Comparison of ENCODE assay signal across 1 cellular context in genomic region chr4:86935833-86936721, GRCh38.
A peak's percentile ranks its signal among the peaks of the same experiment; 100 is the strongest.
TF ChIP-seq lines count a peak whose summit lies in the region.

No MANE protein-coding gene starts in this region.

TF ChIP-seq in HepG2, 621 proteins besides CTCF, POLR2A, EP300 and RAD21 (continued from another document and continues in another):
- TF ChIP-seq PRDM10 (CRISPR knock-in tag; IDR thresholded peaks at IDR 0.05; ENCODE audit: low read depth), result 0 out of 2 replicates have a peak, but pooled peaks have one; percentile 62
- TF ChIP-seq ZNF562 (CRISPR knock-in tag; IDR thresholded peaks at IDR 0.05; ENCODE audit: borderline replicate concordance), result no peak
- 0 out of 2 replicates have a peak, but pooled peaks have one; percentile 32 for TF ChIP-seq HOXA5 (CRISPR knock-in tag; IDR thresholded peaks at IDR 0.05)
- TF ChIP-seq BORCS8-MEF2B (CRISPR knock-in tag; IDR thresholded peaks at IDR 0.05), result 0 out of 2 replicates have a peak, but pooled peaks have one; percentile 24
- TF ChIP-seq SP5 (CRISPR knock-in tag; IDR thresholded peaks at IDR 0.05; ENCODE audit: borderline replicate concordance, low read depth), result peak; percentile 45
- TF ChIP-seq TFAP4 (IDR thresholded peaks at IDR 0.05; ENCODE audit: borderline replicate concordance, low read depth), result 0 out of 2 replicates have a peak, but pooled peaks have one; percentile 5
- peak; percentile 6; the same call in 1 of the 2 replicates for TF ChIP-seq ZNF24 (IDR thresholded peaks at IDR 0.05)
- peak; percentile 89 for TF ChIP-seq HNF4A (CRISPR knock-in tag; IDR thresholded peaks at IDR 0.05)
- 0 out of 2 replicates have a peak, but pooled peaks have one; percentile 2 for TF ChIP-seq TMF1 (CRISPR knock-in tag; IDR thresholded peaks at IDR 0.05; ENCODE audit: low read depth)
- no peak for TF ChIP-seq ZNF792 (CRISPR knock-in tag; IDR thresholded peaks at IDR 0.05)
- no peak for TF ChIP-seq FOXP1 (IDR thresholded peaks at IDR 0.05)
- peak; percentile 74 for TF ChIP-seq FOXP1 (CRISPR knock-in tag; IDR thresholded peaks at IDR 0.05)
- peak; percentile 80 for TF ChIP-seq GATAD2A (CRISPR knock-in tag; IDR thresholded peaks at IDR 0.05)
- TF ChIP-seq SIN3A (IDR thresholded peaks at IDR 0.05; ENCODE audit: borderline replicate concordance, low read depth, low read length), result peak; percentile 77; the same call in 1 of the 2 replicates
- TF ChIP-seq SIX4 (CRISPR knock-in tag; IDR thresholded peaks at IDR 0.05), result no peak
- 0 out of 2 replicates have a peak, but pooled peaks have one; percentile 11 for TF ChIP-seq ZNF629 (CRISPR knock-in tag; conservative IDR thresholded peaks at IDR 0.05)
- 0 out of 2 replicates have a peak, but pooled peaks have one; percentile 60 for TF ChIP-seq ZNF343 (CRISPR knock-in tag; IDR thresholded peaks at IDR 0.05)
- TF ChIP-seq TOE1 (CRISPR knock-in tag; IDR thresholded peaks at IDR 0.05), result 0 out of 2 replicates have a peak, but pooled peaks have one; percentile 49
- TF ChIP-seq ZNF749 (CRISPR knock-in tag; IDR thresholded peaks at IDR 0.05; ENCODE audit: borderline replicate concordance), result 0 out of 2 replicates have a peak, but pooled peaks have one; percentile 40
- TF ChIP-seq ARNT2 (CRISPR knock-in tag; IDR thresholded peaks at IDR 0.05; ENCODE audit: low read depth), result 0 out of 2 replicates have a peak, but pooled peaks have one; percentile 23
- TF ChIP-seq ZNF136 (CRISPR knock-in tag; IDR thresholded peaks at IDR 0.05; ENCODE audit: low read depth), result no peak
- peak; percentile 65 for TF ChIP-seq U2AF1 (optimal IDR thresholded peaks at IDR 0.05; ENCODE audit: low read depth, low read length)
- TF ChIP-seq ZNF503 (CRISPR knock-in tag; IDR thresholded peaks at IDR 0.05), result peak; percentile 27; the same call in 1 of the 2 replicates
- peak; percentile 71; the same call in 1 of the 2 replicates for TF ChIP-seq TP53 (CRISPR knock-in tag; conservative IDR thresholded peaks at IDR 0.05)
- no peak for TF ChIP-seq JUNB (CRISPR knock-in tag; IDR thresholded peaks at IDR 0.05; ENCODE audit: borderline replicate concordance)
- TF ChIP-seq ISL2 (CRISPR knock-in tag; IDR thresholded peaks at IDR 0.05), result peak; percentile 71
- peak in 1 of 2 experiments; percentile 35; a peak in 1 of 4 replicates for TF ChIP-seq KLF16 (CRISPR knock-in tag; IDR thresholded peaks at IDR 0.05)
- peak; percentile 64 for TF ChIP-seq ASH2L (IDR thresholded peaks at IDR 0.05; ENCODE audit: insufficient read length, low read depth, low read length)
- peak; percentile 67; the same call in 1 of the 2 replicates for TF ChIP-seq ZFY (CRISPR knock-in tag; IDR thresholded peaks at IDR 0.05)
- TF ChIP-seq, protein P1, sequence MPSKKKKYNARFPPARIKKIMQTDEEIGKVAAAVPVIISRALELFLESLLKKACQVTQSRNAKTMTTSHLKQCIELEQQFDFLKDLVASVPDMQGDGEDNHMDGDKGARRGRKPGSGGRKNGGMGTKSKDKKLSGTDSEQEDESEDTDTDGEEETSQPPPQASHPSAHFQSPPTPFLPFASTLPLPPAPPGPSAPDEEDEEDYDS (CRISPR knock-in tag; IDR thresholded peaks at IDR 0.05), result 0 out of 2 replicates have a peak, but pooled peaks have one; percentile 53
- peak; percentile 15; the same call in 1 of the 2 replicates for TF ChIP-seq ZNF331 (CRISPR knock-in tag; IDR thresholded peaks at IDR 0.05)
- TF ChIP-seq SALL2 (CRISPR knock-in tag; IDR thresholded peaks at IDR 0.05), result peak; percentile 39
- peak; percentile 47; the same call in 1 of the 2 replicates for TF ChIP-seq RCOR2 (CRISPR knock-in tag; IDR thresholded peaks at IDR 0.05)
- peak; percentile 2; the same call in 1 of the 2 replicates for TF ChIP-seq KDM6A (CRISPR knock-in tag; IDR thresholded peaks at IDR 0.05; ENCODE audit: low read depth)
- peak; percentile 63 for TF ChIP-seq RXRB (CRISPR knock-in tag; IDR thresholded peaks at IDR 0.05; ENCODE audit: borderline replicate concordance)
- peak; percentile 68 for TF ChIP-seq FOXA3 (CRISPR knock-in tag; IDR thresholded peaks at IDR 0.05)
- TF ChIP-seq NCOR1 (IDR thresholded peaks at IDR 0.05; ENCODE audit: borderline replicate concordance, low read length), result peak; percentile 44; the same call in 1 of the 2 replicates
- TF ChIP-seq, protein P2, sequence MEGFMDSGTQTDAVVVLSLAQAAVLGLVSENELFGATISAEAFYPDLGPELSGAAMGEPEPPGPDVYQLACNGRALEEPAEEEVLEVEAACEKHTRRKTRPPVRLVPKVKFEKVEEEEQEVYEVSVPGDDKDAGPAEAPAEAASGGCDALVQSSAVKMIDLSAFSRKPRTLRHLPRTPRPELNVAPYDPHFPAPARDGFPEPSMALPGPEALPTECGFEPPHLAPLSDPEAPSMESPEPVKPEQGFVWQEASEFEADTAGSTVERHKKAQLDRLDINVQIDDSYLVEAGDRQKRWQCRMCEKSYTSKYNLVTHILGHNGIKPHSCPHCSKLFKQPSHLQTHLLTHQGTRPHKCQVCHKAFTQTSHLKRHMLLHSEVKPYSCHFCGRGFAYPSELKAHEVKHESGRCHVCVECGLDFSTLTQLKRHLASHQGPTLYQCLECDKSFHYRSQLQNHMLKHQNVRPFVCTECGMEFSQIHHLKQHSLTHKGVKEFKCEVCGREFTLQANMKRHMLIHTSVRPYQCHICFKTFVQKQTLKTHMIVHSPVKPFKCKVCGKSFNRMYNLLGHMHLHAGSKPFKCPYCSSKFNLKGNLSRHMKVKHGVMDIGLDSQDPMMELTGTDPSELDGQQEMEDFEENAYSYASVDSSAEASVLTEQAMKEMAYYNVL (CRISPR knock-in tag; IDR thresholded peaks at IDR 0.05; ENCODE audit: borderline replicate concordance), result peak; percentile 60; the same call in 1 of the 2 replicates
- TF ChIP-seq FOXO1 (CRISPR knock-in tag; IDR thresholded peaks at IDR 0.05), result peak; percentile 32; the same call in 1 of the 2 replicates
- TF ChIP-seq GATAD1 (CRISPR knock-in tag; IDR thresholded peaks at IDR 0.05), result 0 out of 2 replicates have a peak, but pooled peaks have one; percentile 15
- no peak for TF ChIP-seq ZNF296 (CRISPR knock-in tag; conservative IDR thresholded peaks at IDR 0.05)
- 0 out of 2 replicates have a peak, but pooled peaks have one; percentile 55 for TF ChIP-seq BRF2 (CRISPR knock-in tag; IDR thresholded peaks at IDR 0.05)
- TF ChIP-seq MED1 (CRISPR knock-in tag; IDR thresholded peaks at IDR 0.05), result peak; percentile 85
- no peak for TF ChIP-seq ZNF251 (CRISPR knock-in tag; IDR thresholded peaks at IDR 0.05)
- TF ChIP-seq YY1 (IDR thresholded peaks at IDR 0.05; ENCODE audit: insufficient read depth, insufficient replicate concordance, low read depth, low read length), result peak; percentile 28
- 0 out of 2 replicates have a peak, but pooled peaks have one; percentile 10 for TF ChIP-seq NR2C2 (CRISPR knock-in tag; IDR thresholded peaks at IDR 0.05; ENCODE audit: borderline replicate concordance)
- TF ChIP-seq ZBTB42 (CRISPR knock-in tag; IDR thresholded peaks at IDR 0.05), result no peak
- TF ChIP-seq ZNF17 (CRISPR knock-in tag; IDR thresholded peaks at IDR 0.05), result no peak
- TF ChIP-seq PHF21A (CRISPR knock-in tag; IDR thresholded peaks at IDR 0.05), result peak; percentile 38
- peak; percentile 71; the same call in 1 of the 2 replicates for TF ChIP-seq ZNF761 (CRISPR knock-in tag; conservative IDR thresholded peaks at IDR 0.05)
- no peak for TF ChIP-seq ZNF678 (CRISPR knock-in tag; IDR thresholded peaks at IDR 0.05)
- peak; percentile 45; the same call in 1 of the 2 replicates for TF ChIP-seq FOXJ3 (CRISPR knock-in tag; IDR thresholded peaks at IDR 0.05; ENCODE audit: borderline replicate concordance)
- peak; percentile 63; the same call in 1 of the 2 replicates for TF ChIP-seq NKX3-1 (CRISPR knock-in tag; IDR thresholded peaks at IDR 0.05)
- peak; percentile 70 for TF ChIP-seq RARA (CRISPR knock-in tag; IDR thresholded peaks at IDR 0.05)
- TF ChIP-seq ZNF431 (CRISPR knock-in tag; IDR thresholded peaks at IDR 0.05; ENCODE audit: borderline replicate concordance, low read depth), result 0 out of 2 replicates have a peak, but pooled peaks have one; percentile 38
- peak; percentile 63 for TF ChIP-seq SAP130 (CRISPR knock-in tag; IDR thresholded peaks at IDR 0.05; ENCODE audit: low read depth)
- TF ChIP-seq SALL1 (CRISPR knock-in tag; IDR thresholded peaks at IDR 0.05), result peak; percentile 74
- peak; percentile 74 for TF ChIP-seq NAIF1 (CRISPR knock-in tag; IDR thresholded peaks at IDR 0.05; ENCODE audit: borderline replicate concordance)
- no peak for TF ChIP-seq POGK (CRISPR knock-in tag; conservative IDR thresholded peaks at IDR 0.05)
- TF ChIP-seq, protein P3, sequence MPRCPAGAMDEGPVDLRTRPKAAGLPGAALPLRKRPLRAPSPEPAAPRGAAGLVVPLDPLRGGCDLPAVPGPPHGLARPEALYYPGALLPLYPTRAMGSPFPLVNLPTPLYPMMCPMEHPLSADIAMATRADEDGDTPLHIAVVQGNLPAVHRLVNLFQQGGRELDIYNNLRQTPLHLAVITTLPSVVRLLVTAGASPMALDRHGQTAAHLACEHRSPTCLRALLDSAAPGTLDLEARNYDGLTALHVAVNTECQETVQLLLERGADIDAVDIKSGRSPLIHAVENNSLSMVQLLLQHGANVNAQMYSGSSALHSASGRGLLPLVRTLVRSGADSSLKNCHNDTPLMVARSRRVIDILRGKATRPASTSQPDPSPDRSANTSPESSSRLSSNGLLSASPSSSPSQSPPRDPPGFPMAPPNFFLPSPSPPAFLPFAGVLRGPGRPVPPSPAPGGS (CRISPR knock-in tag; IDR thresholded peaks at IDR 0.05), result no peak
